Comparison of ENCODE assay signal across 8 cellular contexts in genomic region chr12:31791265-31791664, GRCh38.
DNase-seq lines count a peak whose midpoint lies in the region; ATAC-seq, FAIRE-seq and TF ChIP-seq lines count a peak whose summit lies in the region.
"Not testable (repeated sequence)": the region's sequence is repeated elsewhere in the genome, so short reads cannot be mapped to it uniquely, and the experiment has no call there.

No MANE protein-coding gene starts in this region.

- H3K9me3 ChIP-seq in A549: not testable (repeated sequence)

- not testable (repeated sequence) for H3K27ac ChIP-seq in A549

- POLR2A ChIA-PET in A549 (lab: Yijun Ruan, JAX): not testable (repeated sequence)
- POLR2A ChIA-PET in T-cell (lab: Charles Lee): interaction anchor here in 1 of 2 donors (0.6 kb wide), 2 partner anchors 56 to 638 kb away, joined by 3 to 5 read pairs; no protein-coding TSS in a partner anchor
- POLR2A ChIA-PET in activated CD8-positive, alpha-beta T cell treated with anti-CD3 and anti-CD28 coated beads for 36 hours (lab: Charles Lee): interaction anchor here (1.2 kb wide), 1 partner anchor 137 kb away, joined by 3 read pairs; no protein-coding TSS in a partner anchor

- CTCF ChIA-PET in A549 (lab: Yijun Ruan, JAX) (interaction anchor here (0.8 kb wide), 1 partner anchor 35 kb away, joined by 3 read pairs; no protein-coding TSS in a partner anchor), T-cell (lab: Charles Lee) (interaction anchor here in 1 of 2 donors (0.6 kb wide), 1 partner anchor 83 kb away, joined by 3 read pairs; no protein-coding TSS in a partner anchor)
- CTCF ChIA-PET in activated CD8-positive, alpha-beta T cell treated with anti-CD3 and anti-CD28 coated beads for 36 hours (lab: Charles Lee): interaction anchor here (1.6 kb wide), 1 partner anchor 8 kb away, joined by 3 read pairs; no protein-coding TSS in a partner anchor

- not testable (repeated sequence) for TF ChIP-seq RAD21 in A549 (conservative IDR thresholded peaks at IDR 0.05 in 1 of 2, IDR thresholded peaks at IDR 0.05 in 1 of 2)

- FAIRE-seq in A549 (lab: Jason Lieb, UNC) (peak; percentile 18), GM12891 (lab: Jason Lieb, UNC) (peak; percentile 5), colon (lab: Jason Lieb, UNC) (peak; percentile 58)

- not testable (repeated sequence) for TF ChIP-seq POLR2A in A549 (IDR thresholded peaks at IDR 0.05; ENCODE audit: low read length); GM12891 (IDR thresholded peaks at IDR 0.05; ENCODE audit: low read depth, low read length)

- not testable (repeated sequence) for ATAC-seq in A549; T-cell (replicated peaks in 1 of 4)
- ATAC-seq in activated CD8-positive, alpha-beta T cell treated with anti-CD3 and anti-CD28 coated beads for 36 hours: peak; percentile 34
- peak; percentile 75 to 76 for ATAC-seq in natural killer cell treated with Interleukin-12 subunit alpha and Interleukin-12 subunit beta and Interleukin-15 and Interleukin-18, amount 100 ng/mL, for 72 hours

- H3K4me1 ChIP-seq in A549: not testable (repeated sequence)

- 89% methylated on average over 3 of the region's 3 CpGs for WGBS in A549 (ENCODE audit: missing lambda C conversion rate)

- not testable (repeated sequence) for H3K4me3 Mint-ChIP-seq in T-cell; activated CD8-positive, alpha-beta T cell treated with anti-CD3 and anti-CD28 coated beads for 36 hours; activated naive CD8-positive, alpha-beta T cell; mesothelial cell of epicardium
- H3K4me3 Mint-ChIP-seq in natural killer cell treated with Interleukin-12 subunit alpha and Interleukin-12 subunit beta and Interleukin-15 and Interleukin-18, amount 100 ng/mL, for 72 hours: peak overlapping the region; percentile 27

- H3K27me3 Mint-ChIP-seq in T-cell; activated CD8-positive, alpha-beta T cell treated with anti-CD3 and anti-CD28 coated beads for 36 hours; activated naive CD8-positive, alpha-beta T cell; mesothelial cell of epicardium (ENCODE audit: low read depth); natural killer cell treated with Interleukin-12 subunit alpha and Interleukin-12 subunit beta and Interleukin-15 and Interleukin-18, amount 100 ng/mL, for 72 hours: not testable (repeated sequence)

- intact Hi-C loops in activated CD8-positive, alpha-beta T cell treated with anti-CD3 and anti-CD28 coated beads for 36 hours (cut with micrococcal nuclease): not testable (repeated sequence)

- TF ChIP-seq EP300 in A549 (IDR thresholded peaks at IDR 0.05): not testable (repeated sequence)

- not testable (repeated sequence) for H3K4me2 ChIP-seq in A549

- H3K36me3 Mint-ChIP-seq in T-cell; activated CD8-positive, alpha-beta T cell treated with anti-CD3 and anti-CD28 coated beads for 36 hours (ENCODE audit: low read depth); activated naive CD8-positive, alpha-beta T cell; mesothelial cell of epicardium; natural killer cell treated with Interleukin-12 subunit alpha and Interleukin-12 subunit beta and Interleukin-15 and Interleukin-18, amount 100 ng/mL, for 72 hours: not testable (repeated sequence)

- TF ChIP-seq CTCF in A549 (IDR thresholded peaks at IDR 0.05); activated CD8-positive, alpha-beta T cell treated with anti-CD3 and anti-CD28 coated beads for 36 hours (IDR thresholded peaks at IDR 0.05); mesothelial cell of epicardium (IDR thresholded peaks at IDR 0.05; ENCODE audit: unreplicated experiment): not testable (repeated sequence)

- not testable (repeated sequence) for DNase-seq in A549 (ENCODE audit: low read depth in 1 of 2, low spot score in 1 of 2); GM12891 (ENCODE audit: insufficient read length, low spot score); T-cell; activated CD8-positive, alpha-beta T cell treated with anti-CD3 and anti-CD28 coated beads for 36 hours; mesothelial cell of epicardium (ENCODE audit: low spot score in 2 of 2, unreplicated experiment in 2 of 2); natural killer cell treated with Interleukin-12 subunit alpha and Interleukin-12 subunit beta and Interleukin-15 and Interleukin-18, amount 100 ng/mL, for 72 hours (ENCODE audit: low spot score)

- not testable (repeated sequence) for H3K4me3 ChIP-seq in A549

- H3K4me1 Mint-ChIP-seq in T-cell (peaks cover 35 to 40% (median 37%) of the 10 kb centered on the region in 3 donors), mesothelial cell of epicardium (peaks cover 34% of the 10 kb centered on the region)
- peaks cover 24% of the 10 kb centered on the region for H3K4me1 Mint-ChIP-seq in activated CD8-positive, alpha-beta T cell treated with anti-CD3 and anti-CD28 coated beads for 36 hours (ENCODE audit: low read depth)
- H3K4me1 Mint-ChIP-seq in activated naive CD8-positive, alpha-beta T cell (ENCODE audit: low read depth): peaks cover 32% of the 10 kb centered on the region
- H3K4me1 Mint-ChIP-seq in natural killer cell treated with Interleukin-12 subunit alpha and Interleukin-12 subunit beta and Interleukin-15 and Interleukin-18, amount 100 ng/mL, for 72 hours (ENCODE audit: low read depth in 2 of 2): peaks cover 23 to 31% of the 10 kb centered on the region in 2 donors

- H3K9me3 Mint-ChIP-seq in T-cell; activated CD8-positive, alpha-beta T cell treated with anti-CD3 and anti-CD28 coated beads for 36 hours; activated naive CD8-positive, alpha-beta T cell (ENCODE audit: low read depth); mesothelial cell of epicardium; natural killer cell treated with Interleukin-12 subunit alpha and Interleukin-12 subunit beta and Interleukin-15 and Interleukin-18, amount 100 ng/mL, for 72 hours: not testable (repeated sequence)

- peak overlapping the region; percentile 5 to 68 for H3K27ac Mint-ChIP-seq in T-cell
- not testable (repeated sequence) for H3K27ac Mint-ChIP-seq in activated CD8-positive, alpha-beta T cell treated with anti-CD3 and anti-CD28 coated beads for 36 hours
- H3K27ac Mint-ChIP-seq in activated naive CD8-positive, alpha-beta T cell: peak overlapping the region; percentile 12
- peak overlapping the region; percentile 6 for H3K27ac Mint-ChIP-seq in mesothelial cell of epicardium
- peak overlapping the region; percentile 27 to 83 for H3K27ac Mint-ChIP-seq in natural killer cell treated with Interleukin-12 subunit alpha and Interleukin-12 subunit beta and Interleukin-15 and Interleukin-18, amount 100 ng/mL, for 72 hours
